14 cellular contexts compared by ENCODE assay signal in genomic region chr19:56660381-56661105, GRCh38. TPM values are rescaled to one million over a fixed set of nuclear protein-coding genes. Genes with fewer than 3 reads are reported as not detected.
DNase-seq lines count a peak whose midpoint lies in the region; ATAC-seq, FAIRE-seq and TF ChIP-seq lines count a peak whose summit lies in the region.
"Had no signal": no experiment of that assay in that cellular context is flagged by ENCODE, and none has a peak within 500 bp of the region (broad histone marks: within the 10 kb centered on the region; RNA-seq: fewer than 3 reads in every experiment).

No MANE protein-coding gene starts in this region.

- H3K27me3 ChIP-seq in upper lobe of right lung, result no peaks in the 10 kb centered on the region
- H3K27me3 ChIP-seq: BLaER1 treated with 17β-estradiol and CSF1 and Interleukin-3, amounts not matched to agents 10 nM and 100 nM had no signal

- H3K9ac ChIP-seq in kidney (ENCODE audit: low read length in 2 of 2), result no peak overlapping the region
- H3K9ac ChIP-seq: BLaER1 treated with 17β-estradiol and CSF1 and Interleukin-3, amounts not matched to agents 10 nM and 100 nM had no signal

- H3K36me3 ChIP-seq in kidney (ENCODE audit: control insufficient read depth in 1 of 2, insufficient read depth in 2 of 2, low read length in 2 of 2), result peaks cover 0 to 5% of the 10 kb centered on the region in 2 donors
- H3K36me3 ChIP-seq in upper lobe of right lung, result no peaks in the 10 kb centered on the region
- H3K36me3 ChIP-seq: BLaER1 treated with 17β-estradiol and CSF1 and Interleukin-3, amounts not matched to agents 10 nM and 100 nM had no signal

- intact Hi-C loops in Right ventricle myocardium inferior (cut with DNase I) (no loop called here), cardiac septum (cut with DNase I) (no loop called here), kidney (cut with DNase I) (no loop called here), upper lobe of right lung (cut with DNase I) (no loop called here)

- H3K9me3 ChIP-seq in kidney (ENCODE audit: control insufficient read depth in 1 of 2, low read length in 2 of 2) (no peaks in the 10 kb centered on the region), upper lobe of right lung (no peaks in the 10 kb centered on the region)

- no peak for FAIRE-seq in kidney (lab: Jason Lieb, UNC)

- no peak overlapping the region for H3K27ac ChIP-seq in kidney (ENCODE audit: low read depth in 2 of 2, low read length in 2 of 2)
- H3K27ac ChIP-seq in upper lobe of right lung, result no peak overlapping the region
- H3K27ac ChIP-seq: BLaER1 treated with 17β-estradiol and CSF1 and Interleukin-3, amounts not matched to agents 10 nM and 100 nM had no signal

- H3K4me1 ChIP-seq in kidney (ENCODE audit: control insufficient read depth in 1 of 2, insufficient read depth in 1 of 2, low read depth in 1 of 2, low read length in 2 of 2) (no peaks in the 10 kb centered on the region), upper lobe of right lung (no peaks in the 10 kb centered on the region)
- H3K4me1 ChIP-seq: BLaER1 treated with 17β-estradiol and CSF1 and Interleukin-3, amounts not matched to agents 10 nM and 100 nM had no signal

- H3K4me3 ChIP-seq in kidney (ENCODE audit: low read length in 2 of 2) (no peak overlapping the region), upper lobe of right lung (no peak overlapping the region)
- H3K4me3 ChIP-seq: BLaER1 treated with 17β-estradiol and CSF1 and Interleukin-3, amounts not matched to agents 10 nM and 100 nM had no signal

- DNase-seq in Right ventricle myocardium inferior (ENCODE audit: missing footprints), result no peak
- no peak for DNase-seq in cardiac septum (ENCODE audit: low spot score)
- peak; percentile 29 for DNase-seq in RPMI8226
- DNase-seq in kidney, result no peak
- DNase-seq in upper lobe of right lung, result no peak
- no peak for DNase-seq in NOMO-1 treated with DMSO at 0.1 percent for 48 hours (lab: John Stamatoyannopoulos, UW; ENCODE audit: unreplicated experiment)
- no peak for DNase-seq in NCI-H2196 (lab: John Stamatoyannopoulos, UW; ENCODE audit: unreplicated experiment)
- no peak for DNase-seq in NOMO-1 (lab: John Stamatoyannopoulos, UW; ENCODE audit: unreplicated experiment in 2 of 2)
- DNase-seq: cerebellar nuclear complex, NCI-H1694 treated with DMSO at 0.1 percent for 48 hours had no signal

- TF ChIP-seq CTCF in kidney (IDR thresholded peaks at IDR 0.05; ENCODE audit: borderline replicate concordance, extremely low read depth, insufficient read depth), result peak; percentile 33
- peak; percentile 36 for TF ChIP-seq CTCF in upper lobe of right lung (IDR thresholded peaks at IDR 0.05)

- peak; percentile 64 for ATAC-seq in Right ventricle myocardium inferior
- no peak for ATAC-seq in upper lobe of right lung
- ATAC-seq: activated T-helper 17 cell treated with anti-CD3 and anti-CD28 coated beads, Interleukin-2, amount 50 U/mL, for 72 hours; WTC11 had no signal

RNA-seq across cellular contexts. Expression of gene ZNF835, which starts 11.0 kb away (rescaled TPM):
- total RNA-seq in Right ventricle myocardium inferior (7.3 TPM), cardiac septum (2.6 TPM), kidney (5.3 TPM), upper lobe of right lung (3.0 TPM)
- polyA plus RNA-seq in kidney (ENCODE audit: insufficient read depth, low read depth, low replicate concordance), result 1.7 TPM
- polyA plus RNA-seq: fibroblast of lung had no signal

RNA-seq across cellular contexts. Expression of gene SMIM17, which starts 17.6 kb away (rescaled TPM):
- total RNA-seq in Right ventricle myocardium inferior (not detected), cardiac septum (not detected), kidney (0.47 TPM), upper lobe of right lung (not detected)
- not detected for polyA plus RNA-seq in kidney (ENCODE audit: insufficient read depth, low read depth, low replicate concordance)
- total RNA-seq: activated T-helper 17 cell treated with anti-CD3 and anti-CD28 coated beads, Interleukin-2, amount 50 U/mL, for 72 hours had no signal
